8 cellular contexts compared by ENCODE assay signal in the genomic region with DNA sequence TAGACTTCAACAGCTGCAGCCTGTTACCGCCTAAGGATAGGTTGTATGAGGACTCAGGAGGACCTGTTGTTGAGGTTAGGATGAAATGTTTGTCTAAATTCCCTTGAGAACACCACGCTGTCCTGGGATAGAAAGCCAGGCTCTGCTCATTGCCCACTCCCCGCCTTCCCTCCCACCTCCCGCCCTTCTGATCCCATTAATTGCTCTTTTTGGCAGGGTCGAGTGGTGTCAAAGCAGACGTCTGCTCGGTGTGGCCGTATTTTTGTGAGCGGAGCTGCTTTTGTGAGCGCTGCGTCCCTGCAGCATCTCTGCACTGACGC.
DNase-seq lines count a peak whose midpoint lies in the region; ATAC-seq and TF ChIP-seq lines count a peak whose summit lies in the region.

No MANE protein-coding gene starts in this region.

- H3K9ac ChIP-seq in KMS-11 = peak overlapping the region; percentile 93

- no peaks in the 10 kb centered on the region for H4K20me1 ChIP-seq in KMS-11 (ENCODE audit: insufficient read depth)

- no peak for DNase-seq in AG04449 (ENCODE audit: low read depth, low spot score)
- DNase-seq in coronary artery (ENCODE audit: low spot score) = no peak
- DNase-seq in naive thymus-derived CD4-positive, alpha-beta T cell = no peak
- no peak for DNase-seq in GM19238 (ENCODE audit: insufficient read length, low spot score)
- no peak for DNase-seq in LoVo (ENCODE audit: low spot score)

- peak overlapping the region; percentile 99 for H3K4me2 ChIP-seq in KMS-11

- CTCF ChIA-PET in AG04449 (lab: Yijun Ruan, JAX) = interaction anchor here (1.0 to 1.1 kb wide), 3 partner anchors 10 to 392 kb away, joined by 3 read pairs; no protein-coding TSS in a partner anchor
- CTCF ChIA-PET in naive thymus-derived CD4-positive, alpha-beta T cell (lab: Charles Lee) = no interaction called here

- H3K4me3 Mint-ChIP-seq in naive thymus-derived CD4-positive, alpha-beta T cell = peak overlapping the region; percentile 35 to 94 (median 86)

- H2AFZ ChIP-seq in KMS-11 (ENCODE audit: low read depth) = peak overlapping the region; percentile 80

- POLR2A ChIA-PET in AG04449 (lab: Yijun Ruan, JAX) = no interaction called here
- POLR2A ChIA-PET in naive thymus-derived CD4-positive, alpha-beta T cell (lab: Charles Lee) = no interaction called here

- H3K9me3 ChIP-seq in naive thymus-derived CD4-positive, alpha-beta T cell (ENCODE audit: control insufficient read depth in 2 of 3, low read length in 3 of 3) = no peaks in the 10 kb centered on the region

- peaks cover 59 to 76% (median 61%) of the 10 kb centered on the region in 5 donors for H3K27me3 Mint-ChIP-seq in naive thymus-derived CD4-positive, alpha-beta T cell

- H3K4me3 ChIP-seq in AG04449 (ENCODE audit: low read depth, low read length) (peak overlapping the region; percentile 67), KMS-11 (IDR thresholded peaks at IDR 0.05; ENCODE audit: insufficient read depth, low read depth, low read length) (no peak overlapping the region), coronary artery (peak overlapping the region; percentile 76)
- H3K4me3 ChIP-seq in naive thymus-derived CD4-positive, alpha-beta T cell (ENCODE audit: low read length) = peak overlapping the region; percentile 39

- peak overlapping the region; percentile 96 for H3K27ac ChIP-seq in KMS-11
- peak overlapping the region in 1 of 2 donors; percentile 68 for H3K27ac ChIP-seq in coronary artery
- no peak overlapping the region for H3K27ac ChIP-seq in naive thymus-derived CD4-positive, alpha-beta T cell (ENCODE audit: low read depth, low read length)

- intact Hi-C loops in naive thymus-derived CD4-positive, alpha-beta T cell (cut with micrococcal nuclease) = no loop called here

- H3K36me3 ChIP-seq in KMS-11 (ENCODE audit: insufficient read depth) = no peaks in the 10 kb centered on the region
- no peaks in the 10 kb centered on the region for H3K36me3 ChIP-seq in naive thymus-derived CD4-positive, alpha-beta T cell (ENCODE audit: control insufficient read depth in 2 of 3, insufficient read depth in 3 of 3, low read length in 3 of 3)

- no peaks in the 10 kb centered on the region for H3K36me3 Mint-ChIP-seq in naive thymus-derived CD4-positive, alpha-beta T cell

- peak overlapping the region in 1 of 9 donors; percentile 74 for H3K27ac Mint-ChIP-seq in naive thymus-derived CD4-positive, alpha-beta T cell

- no peaks in the 10 kb centered on the region for H3K9me3 Mint-ChIP-seq in naive thymus-derived CD4-positive, alpha-beta T cell

- no peaks in the 10 kb centered on the region for H3K79me2 ChIP-seq in KMS-11 (ENCODE audit: insufficient read depth, low read depth)

- ATAC-seq in naive thymus-derived CD4-positive, alpha-beta T cell = no peak
- ATAC-seq in HG03196 (IDR thresholded peaks at IDR 0.05; ENCODE audit: unreplicated experiment) (no peak), GM18511 (IDR thresholded peaks at IDR 0.05; ENCODE audit: unreplicated experiment) (no peak)

- no peak for TF ChIP-seq CTCF in AG04449 (IDR thresholded peaks at IDR 0.05; ENCODE audit: insufficient read depth, low read length, missing control alignments)
- TF ChIP-seq CTCF in KMS-11 (conservative IDR thresholded peaks at IDR 0.05; ENCODE audit: low read depth, low read length) = no peak
- TF ChIP-seq CTCF in coronary artery (IDR thresholded peaks at IDR 0.05) = no peak

- peaks cover 13 to 20% (median 17%) of the 10 kb centered on the region in 7 donors for H3K4me1 Mint-ChIP-seq in naive thymus-derived CD4-positive, alpha-beta T cell

- peaks cover 32% of the 10 kb centered on the region for H3K4me1 ChIP-seq in KMS-11 (ENCODE audit: low read depth, poor library complexity, severe bottlenecking)
- peaks cover 0 to 6% of the 10 kb centered on the region in 2 donors for H3K4me1 ChIP-seq in naive thymus-derived CD4-positive, alpha-beta T cell (ENCODE audit: control insufficient read depth in 2 of 2, insufficient read depth in 2 of 2, low read length in 2 of 2)

- no peaks in the 10 kb centered on the region for H3K27me3 ChIP-seq in KMS-11 (ENCODE audit: insufficient read depth, low read depth)
- H3K27me3 ChIP-seq in naive thymus-derived CD4-positive, alpha-beta T cell (ENCODE audit: control insufficient read depth in 2 of 2, insufficient read depth in 2 of 2, low read length in 2 of 2) = peaks cover 3 to 5% of the 10 kb centered on the region in 2 donors
